ENCODE assay signal across 8 cellular contexts in the genomic region with DNA sequence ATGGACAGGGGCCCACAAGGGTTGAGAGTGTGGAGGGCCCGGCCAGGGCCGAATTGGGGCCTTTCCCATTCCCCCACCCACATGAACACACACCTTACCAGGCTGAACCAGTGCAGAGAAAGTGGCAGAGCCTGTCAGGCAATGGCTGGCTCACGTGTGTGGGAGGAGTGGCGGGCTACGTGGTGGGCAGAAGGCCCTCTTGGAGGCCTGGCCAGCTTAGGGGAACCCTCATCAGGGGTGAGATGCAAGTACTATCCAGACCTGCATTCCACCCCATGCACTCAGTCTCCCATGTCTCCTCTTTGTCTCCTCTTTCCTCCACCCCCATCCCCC. TPM values are rescaled to one million over a fixed set of nuclear protein-coding genes. Genes with fewer than 3 reads are reported as not detected.
DNase-seq lines count a peak whose midpoint lies in the region; ATAC-seq and TF ChIP-seq lines count a peak whose summit lies in the region.

No MANE protein-coding gene starts in this region.

- H3K14ac ChIP-seq in IMR-90 (replicated peaks; ENCODE audit: low read depth, low read length): 0 out of 2 replicates have a peak overlapping the region, but pooled peaks have one; percentile 94

- no peak overlapping the region for H2AK5ac ChIP-seq in IMR-90 (ENCODE audit: low read depth, low read length)

- H3K36me3 ChIP-seq in IMR-90 (ENCODE audit: control insufficient read depth, insufficient read depth, low read length): peaks cover 4% of the 10 kb centered on the region; the same call in 1 of the 2 replicates

- no peak overlapping the region for H3K23ac ChIP-seq in IMR-90 (ENCODE audit: low read depth, low read length)

- H3K4me2 ChIP-seq in IMR-90 (ENCODE audit: low read depth, low read length): peak overlapping the region; percentile 93

- H4K8ac ChIP-seq in IMR-90 (ENCODE audit: low read depth in 2 of 2, low read length in 2 of 2): peak overlapping the region; percentile 93 to 96; a peak in 2 of 4 replicates

- peak overlapping the region; percentile 87 for H3K4me3 Mint-ChIP-seq in central memory CD8-positive, alpha-beta T cell
- H3K4me3 Mint-ChIP-seq in type B pancreatic cell: peak overlapping the region; percentile 95

- H2BK120ac ChIP-seq in IMR-90 (ENCODE audit: low read depth, low read length): no peak overlapping the region

- H4K20me1 ChIP-seq in IMR-90 (ENCODE audit: insufficient read depth, low read length): no peaks in the 10 kb centered on the region

- H3K4me1 Mint-ChIP-seq in central memory CD8-positive, alpha-beta T cell: peaks cover 19% of the 10 kb centered on the region
- no peaks in the 10 kb centered on the region for H3K4me1 Mint-ChIP-seq in type B pancreatic cell (ENCODE audit: unreplicated experiment)

- ATAC-seq in GM18868 (IDR thresholded peaks at IDR 0.05; ENCODE audit: unreplicated experiment) (peak; percentile 49), IMR-90 (ENCODE audit: low read depth) (peak; percentile 42), GM21737 (IDR thresholded peaks at IDR 0.05; ENCODE audit: unreplicated experiment) (no peak), HG02973 (IDR thresholded peaks at IDR 0.05; ENCODE audit: unreplicated experiment) (no peak)
- no peak for ATAC-seq in central memory CD8-positive, alpha-beta T cell (replicated peaks; ENCODE audit: extremely low read depth, poor library complexity, severe bottlenecking)

- no peak overlapping the region; the same call in 1 of the 2 replicates for H3K18ac ChIP-seq in IMR-90 (ENCODE audit: low read depth, low read length)

- H3K79me1 ChIP-seq in IMR-90 (ENCODE audit: low read depth in 1 of 2, low read length in 2 of 2): peaks cover 6 to 24% of the 10 kb centered on the region in 2 experiments; a peak in 2 of 4 replicates

- H3K56ac ChIP-seq in IMR-90 (ENCODE audit: extremely low read depth, insufficient read depth, low read length): peak overlapping the region; percentile 38; the same call in 1 of the 2 replicates

- peak overlapping the region; percentile 100 for H3K4me3 ChIP-seq in IMR-90 (ENCODE audit: insufficient read depth, low read depth, low read length)
- peak overlapping the region; percentile 54 for H3K4me3 ChIP-seq in lower leg skin (ENCODE audit: low read depth, poor library complexity, severe bottlenecking)

- H4K5ac ChIP-seq in IMR-90 (ENCODE audit: low read depth, low read length): peak overlapping the region; percentile 60

- H3K9ac ChIP-seq in IMR-90 (ENCODE audit: low read depth, low read length): peak overlapping the region; percentile 98

- no TSS peak for BruUV-seq in IMR-90 (replicated peaks; lab: Mats Ljungman, UMichigan)

- peak overlapping the region; percentile 67 for H3K4ac ChIP-seq in IMR-90 (ENCODE audit: low read depth, low read length)

- H2BK15ac ChIP-seq in IMR-90 (ENCODE audit: low read depth, low read length): no peak overlapping the region

- CTCF ChIA-PET in IMR-90 (lab: Yijun Ruan, JAX): no interaction called here

- H3K4me1 ChIP-seq in IMR-90 (ENCODE audit: control insufficient read depth, insufficient read depth, low read length): no peaks in the 10 kb centered on the region; the same call in 1 of the 2 replicates

- no peaks in the 10 kb centered on the region for H3K27me3 Mint-ChIP-seq in central memory CD8-positive, alpha-beta T cell
- no peaks in the 10 kb centered on the region for H3K27me3 Mint-ChIP-seq in type B pancreatic cell

- H3K27ac Mint-ChIP-seq in central memory CD8-positive, alpha-beta T cell (ENCODE audit: low read depth): peak overlapping the region; percentile 59
- peak overlapping the region; percentile 86 for H3K27ac Mint-ChIP-seq in type B pancreatic cell

- no peak for TF ChIP-seq POLR2A in IMR-90 (IDR thresholded peaks at IDR 0.05; ENCODE audit: low read depth, low read length)
- no peak for TF ChIP-seq POLR2A in lower leg skin (IDR thresholded peaks at IDR 0.05)
- TF ChIP-seq POLR2A in erythroblast (IDR thresholded peaks at IDR 0.05; ENCODE audit: low read length): no peak

- no peak for TF ChIP-seq CTCF in IMR-90 (conservative IDR thresholded peaks at IDR 0.05; ENCODE audit: low read depth, low read length)
- no peak for TF ChIP-seq CTCF in lower leg skin (IDR thresholded peaks at IDR 0.05)
- TF ChIP-seq CTCF in type B pancreatic cell (conservative IDR thresholded peaks at IDR 0.05): no peak

- H2BK20ac ChIP-seq in IMR-90 (ENCODE audit: low read depth, low read length): no peak overlapping the region

- peaks cover 2% of the 10 kb centered on the region for H3K36me3 Mint-ChIP-seq in central memory CD8-positive, alpha-beta T cell (ENCODE audit: insufficient read depth)
- no peaks in the 10 kb centered on the region for H3K36me3 Mint-ChIP-seq in type B pancreatic cell

- H3K27me3 ChIP-seq in IMR-90 (ENCODE audit: control insufficient read depth, insufficient read depth, low read length): no peaks in the 10 kb centered on the region

- peak overlapping the region; percentile 94 for H2AFZ ChIP-seq in IMR-90 (replicated peaks; ENCODE audit: low read length, poor library complexity)

- peak overlapping the region; percentile 96 for H3K27ac ChIP-seq in IMR-90 (ENCODE audit: insufficient read depth, low read length)

- in situ Hi-C loops in IMR-90 (cut with MboI; ENCODE audit: low sequenced_read_pairs): no loop called here

- no peaks in the 10 kb centered on the region for H3K9me3 Mint-ChIP-seq in central memory CD8-positive, alpha-beta T cell
- H3K9me3 Mint-ChIP-seq in type B pancreatic cell: no peaks in the 10 kb centered on the region

- dilution Hi-C loops in IMR-90 (cut with HindIII; ENCODE audit: low sequenced_read_pairs, unreplicated experiment): no loop called here

- intact Hi-C loops in IMR-90 (cut with micrococcal nuclease): loop anchor here (5.0 kb wide), 1 partner anchor 101 kb away; the partner anchor contains the start of gene MORF4L2
- intact Hi-C loops in lower leg skin (cut with DNase I; ENCODE audit: low total_unique reads): no loop called here

- no peak for TF ChIP-seq RAD21 in IMR-90 (IDR thresholded peaks at IDR 0.05; ENCODE audit: low read length)

- POLR2A ChIA-PET in IMR-90 (lab: Charles Lee; ENCODE audit: unreplicated experiment): no interaction called here

- no peak overlapping the region for H2BK5ac ChIP-seq in IMR-90 (ENCODE audit: low read depth, low read length, poor library complexity, severe bottlenecking)

- H2AK9ac ChIP-seq in IMR-90 (replicated peaks; ENCODE audit: low read depth, low read length, poor library complexity): peak overlapping the region; percentile 95

- DNase-seq in IMR-90 (no peak), lower leg skin (ENCODE audit: low spot score in 2 of 2) (no peak), type B pancreatic cell (ENCODE audit: extremely low spot score, unreplicated experiment) (no peak), erythroblast (lab: John Stamatoyannopoulos, UW) (no peak)
- DNase-seq in central memory CD8-positive, alpha-beta T cell (ENCODE audit: low spot score in 2 of 2): no peak

- no CpG with 5 or more reads among the region's 5 CpGs for WGBS in IMR-90 (ENCODE audit: extremely low coverage in 2 of 2, insufficient read length in 1 of 2), 2 experiments
- 0 to 34% methylated on average over 3 to 5 of the region's 5 CpGs for WGBS in lower leg skin, 2 donors

- H3K9me3 ChIP-seq in IMR-90 (ENCODE audit: control insufficient read depth, insufficient read depth, low read length): no peaks in the 10 kb centered on the region

- H4K91ac ChIP-seq in IMR-90 (ENCODE audit: insufficient read depth, low read depth, low read length): no peak overlapping the region

- H3K9me1 ChIP-seq in IMR-90 (ENCODE audit: insufficient read depth, low read length): no peaks in the 10 kb centered on the region; the same call in 1 of the 2 replicates

TF ChIP-seq in IMR-90, 13 proteins besides CTCF, POLR2A, EP300 and RAD21:
- TF ChIP-seq FOS (IDR thresholded peaks at IDR 0.05; ENCODE audit: low read depth, low read length) (no peak), MAZ (IDR thresholded peaks at IDR 0.05; ENCODE audit: borderline replicate concordance, low read depth, low read length) (no peak)

RNA-seq across cellular contexts. Expression of gene TCEAL4, which starts 1.0 kb away (rescaled TPM):
- total RNA-seq in IMR-90 (2012; rRNA removed) (11.1 and 16.7 TPM in 2 replicates), lower leg skin (10 to 100 TPM; 63.7 to 98.8 (median 80.4) TPM), type B pancreatic cell (ENCODE audit: low replicate concordance) (50.5 and 68.1 TPM in 2 replicates)
- 27.3 and 31.9 TPM in 2 replicates for polyA plus RNA-seq in IMR-90 (2012; rRNA removed)
- 8.5 and 18.2 TPM in 2 replicates for polyA plus RNA-seq in IMR-90 (2012; cell fraction: cytosol; rRNA removed)
- polyA plus RNA-seq in IMR-90 (2012; cell fraction: nucleus; rRNA removed; ENCODE audit: low replicate concordance): 7.3 and 25.4 TPM in 2 replicates

RNA-seq across cellular contexts. Expression of gene TCEAL3, which starts 21.5 kb away (rescaled TPM):
- total RNA-seq in IMR-90 (2012; rRNA removed) (3.2 and 13.1 TPM in 2 replicates), lower leg skin (10 to 100 TPM; 18.4 to 21.5 (median 19.5) TPM), type B pancreatic cell (ENCODE audit: low replicate concordance) (9.5 and 13.8 TPM in 2 replicates)
- 21.9 and 24.2 TPM in 2 replicates for polyA plus RNA-seq in IMR-90 (2012; rRNA removed)
- polyA plus RNA-seq in IMR-90 (2012; cell fraction: cytosol; rRNA removed): 10.3 and 15.0 TPM in 2 replicates
- polyA plus RNA-seq in IMR-90 (2012; cell fraction: nucleus; rRNA removed; ENCODE audit: low replicate concordance): 1.8 and 7.0 TPM in 2 replicates

RNA-seq across cellular contexts. Expression of gene TCEAL1, which starts 42.5 kb away (rescaled TPM):
- total RNA-seq in IMR-90 (2012; rRNA removed) (9.1 and 15.0 TPM in 2 replicates), lower leg skin (10 to 100 TPM; 27.3 to 44.2 (median 38.6) TPM), type B pancreatic cell (ENCODE audit: low replicate concordance) (16.9 and 22.3 TPM in 2 replicates)
- 18.8 and 21.8 TPM in 2 replicates for polyA plus RNA-seq in IMR-90 (2012; rRNA removed)
- 8.8 and 11.6 TPM in 2 replicates for polyA plus RNA-seq in IMR-90 (2012; cell fraction: cytosol; rRNA removed)
- polyA plus RNA-seq in IMR-90 (2012; cell fraction: nucleus; rRNA removed; ENCODE audit: low replicate concordance): 7.4 and 22.6 TPM in 2 replicates

Comparison
In these comparisons a context has a peak if more than half of its experiments do, and no peak if none do; other contexts are left out.
1. ATAC-seq: peak in GM18868 (single experiment) and IMR-90 (single experiment); none in central memory CD8-positive, alpha-beta T cell (single experiment), GM21737 (single experiment) and HG02973 (single experiment).